1 cellular context compared by ENCODE assay signal in genomic region chr19:56718231-56718630, GRCh38.
A peak's percentile ranks its signal among the peaks of the same experiment; 100 is the strongest.
TF ChIP-seq lines count a peak whose summit lies in the region.

No MANE protein-coding gene starts in this region.

TF ChIP-seq in liver, 16 proteins besides CTCF, POLR2A, EP300 and RAD21 (continued from another document):
- TF ChIP-seq, protein P1, sequence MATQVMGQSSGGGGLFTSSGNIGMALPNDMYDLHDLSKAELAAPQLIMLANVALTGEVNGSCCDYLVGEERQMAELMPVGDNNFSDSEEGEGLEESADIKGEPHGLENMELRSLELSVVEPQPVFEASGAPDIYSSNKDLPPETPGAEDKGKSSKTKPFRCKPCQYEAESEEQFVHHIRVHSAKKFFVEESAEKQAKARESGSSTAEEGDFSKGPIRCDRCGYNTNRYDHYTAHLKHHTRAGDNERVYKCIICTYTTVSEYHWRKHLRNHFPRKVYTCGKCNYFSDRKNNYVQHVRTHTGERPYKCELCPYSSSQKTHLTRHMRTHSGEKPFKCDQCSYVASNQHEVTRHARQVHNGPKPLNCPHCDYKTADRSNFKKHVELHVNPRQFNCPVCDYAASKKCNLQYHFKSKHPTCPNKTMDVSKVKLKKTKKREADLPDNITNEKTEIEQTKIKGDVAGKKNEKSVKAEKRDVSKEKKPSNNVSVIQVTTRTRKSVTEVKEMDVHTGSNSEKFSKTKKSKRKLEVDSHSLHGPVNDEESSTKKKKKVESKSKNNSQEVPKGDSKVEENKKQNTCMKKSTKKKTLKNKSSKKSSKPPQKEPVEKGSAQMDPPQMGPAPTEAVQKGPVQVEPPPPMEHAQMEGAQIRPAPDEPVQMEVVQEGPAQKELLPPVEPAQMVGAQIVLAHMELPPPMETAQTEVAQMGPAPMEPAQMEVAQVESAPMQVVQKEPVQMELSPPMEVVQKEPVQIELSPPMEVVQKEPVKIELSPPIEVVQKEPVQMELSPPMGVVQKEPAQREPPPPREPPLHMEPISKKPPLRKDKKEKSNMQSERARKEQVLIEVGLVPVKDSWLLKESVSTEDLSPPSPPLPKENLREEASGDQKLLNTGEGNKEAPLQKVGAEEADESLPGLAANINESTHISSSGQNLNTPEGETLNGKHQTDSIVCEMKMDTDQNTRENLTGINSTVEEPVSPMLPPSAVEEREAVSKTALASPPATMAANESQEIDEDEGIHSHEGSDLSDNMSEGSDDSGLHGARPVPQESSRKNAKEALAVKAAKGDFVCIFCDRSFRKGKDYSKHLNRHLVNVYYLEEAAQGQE (IDR thresholded peaks at IDR 0.05), result peak; percentile 72
- no peak for TF ChIP-seq ZBTB33 (IDR thresholded peaks at IDR 0.05)
- TF ChIP-seq HNF4A (conservative IDR thresholded peaks at IDR 0.05), result no peak
- no peak for TF ChIP-seq NR2F2 (IDR thresholded peaks at IDR 0.05)
- no peak for TF ChIP-seq RXRA (IDR thresholded peaks at IDR 0.05)
